9 cellular contexts compared by ENCODE assay signal in genomic region chr2:80073134-80073561, GRCh38.
DNase-seq lines count a peak whose midpoint lies in the region; ATAC-seq and TF ChIP-seq lines count a peak whose summit lies in the region.
"Had no signal": no experiment of that assay in that cellular context is flagged by ENCODE, and none has a peak within 500 bp of the region (broad histone marks: within the 10 kb centered on the region; RNA-seq: fewer than 3 reads in every experiment).

No MANE protein-coding gene starts in this region.

- H3K4me3 Mint-ChIP-seq in neural crest cell, result no peak overlapping the region
- H3K4me3 Mint-ChIP-seq: central memory CD8-positive, alpha-beta T cell had no signal

- H3K27ac Mint-ChIP-seq in neural crest cell (ENCODE audit: unreplicated experiment), result no peak overlapping the region

- no peaks in the 10 kb centered on the region for H3K9me3 Mint-ChIP-seq in neural crest cell

- H3K4me1 Mint-ChIP-seq in neural crest cell, result peaks cover 4% of the 10 kb centered on the region
- H3K4me1 Mint-ChIP-seq: central memory CD8-positive, alpha-beta T cell had no signal

- H2AFZ ChIP-seq in fibroblast of lung (ENCODE audit: low read length), result no peak overlapping the region

- H4K20me1 ChIP-seq in fibroblast of lung (ENCODE audit: control insufficient read depth, extremely low read depth, insufficient read depth, low read length), result no peaks in the 10 kb centered on the region

- H3K36me3 Mint-ChIP-seq in neural crest cell (ENCODE audit: low read depth), result no peaks in the 10 kb centered on the region

- H3K4me3 ChIP-seq in fibroblast of lung (replicated peaks in 1 of 4; ENCODE audit: control extremely low read depth in 1 of 4, insufficient read depth in 1 of 4, low read depth in 3 of 4, low read length in 4 of 4), result no peak overlapping the region

- no peak overlapping the region for H3K4me2 ChIP-seq in fibroblast of lung (ENCODE audit: extremely low read depth, insufficient read depth, low read length)

- no peak overlapping the region for H3K27ac ChIP-seq in fibroblast of lung (ENCODE audit: insufficient read depth, low read length)

- H3K27me3 Mint-ChIP-seq in neural crest cell (ENCODE audit: low read depth), result peaks cover 11% of the 10 kb centered on the region
- H3K27me3 Mint-ChIP-seq: central memory CD8-positive, alpha-beta T cell had no signal

- no peaks in the 10 kb centered on the region for H3K9me3 ChIP-seq in fibroblast of lung (ENCODE audit: control insufficient read depth, insufficient read depth, low read depth, low read length)

- H3K36me3 ChIP-seq in fibroblast of lung (ENCODE audit: control insufficient read depth, insufficient read depth, low read length), result no peaks in the 10 kb centered on the region

- DNase-seq in NCI-H524 (lab: John Stamatoyannopoulos, UW), result peak; percentile 7 to 76
- DNase-seq in NCI-H524 treated with DMSO at 0.1 percent for 48 hours (lab: John Stamatoyannopoulos, UW), result no peak
- DNase-seq in H4 (ENCODE audit: low spot score), result peak; percentile 55
- DNase-seq in NAMALWA (ENCODE audit: low spot score), result peak; percentile 69
- peak; percentile 38 for DNase-seq in SKM-1 treated with dmso at 0.1 percent for 144 hours (lab: John Stamatoyannopoulos, UW; ENCODE audit: unreplicated experiment)
- DNase-seq in fibroblast of lung (ENCODE audit: low read depth in 2 of 2), result peak; percentile 42 to 79
- DNase-seq in neural crest cell (ENCODE audit: low read depth, low spot score), result peak; percentile 33

- H3K4me1 ChIP-seq in fibroblast of lung (ENCODE audit: control insufficient read depth, extremely low read depth, insufficient read depth, low read length), result peaks cover 1% of the 10 kb centered on the region

- H3K27me3 ChIP-seq in fibroblast of lung (ENCODE audit: control insufficient read depth, insufficient read depth, low read length), result no peaks in the 10 kb centered on the region

- TF ChIP-seq CTCF in fibroblast of lung (conservative IDR thresholded peaks at IDR 0.05 in 1 of 2, IDR thresholded peaks at IDR 0.05 in 1 of 2; ENCODE audit: low read depth in 1 of 2, low read length in 2 of 2) (peak; percentile 71), neural crest cell (conservative IDR thresholded peaks at IDR 0.05) (peak; percentile 82)

- no peak for ATAC-seq in HG03139 (IDR thresholded peaks at IDR 0.05; ENCODE audit: unreplicated experiment)

- H3K79me2 ChIP-seq in fibroblast of lung (ENCODE audit: control insufficient read depth, insufficient read depth, low read length), result no peaks in the 10 kb centered on the region

- H3K9ac ChIP-seq in fibroblast of lung (ENCODE audit: insufficient read depth, low read length), result no peak overlapping the region
